In the genomic region with DNA sequence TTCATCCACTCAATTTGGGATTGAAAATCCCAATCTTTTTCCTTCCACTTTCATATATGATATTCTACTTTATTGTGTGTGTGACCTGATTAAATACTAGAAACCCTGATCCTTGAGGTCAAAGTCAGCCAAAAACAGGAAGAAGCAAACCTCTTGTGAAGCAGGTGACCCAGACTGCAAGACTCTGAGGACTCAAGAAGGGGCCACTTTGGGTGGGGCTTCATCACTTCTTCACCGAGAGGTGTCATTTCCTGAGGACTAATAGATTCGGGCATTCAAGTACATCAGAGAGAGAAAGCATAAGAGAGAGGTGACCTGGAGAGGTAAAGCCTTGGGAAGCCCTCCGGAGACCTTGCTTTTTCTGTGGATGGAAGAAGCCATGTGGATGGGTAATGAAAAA, we compare ENCODE assay signal across 18 cellular contexts.
"Had no signal": no experiment of that assay in that cellular context is flagged by ENCODE, and none has a peak within 500 bp of the region (broad histone marks: within the 10 kb centered on the region; RNA-seq: fewer than 3 reads in every experiment).

No MANE protein-coding gene starts in this region.

- ATAC-seq: K562 had no signal

- H3K27ac Mint-ChIP-seq: activated CD4-positive, alpha-beta memory T cell treated with anti-CD3 and anti-CD28 coated beads, Interleukin-2, amount 10 ng/mL, durations not matched to agents 7 days and 5 days; activated naive CD8-positive, alpha-beta T cell treated with anti-CD3 and anti-CD28 coated beads, Interleukin-2, amount 10 ng/mL, durations not matched to agents 7 days and 5 days had no signal

- H3K9me3 Mint-ChIP-seq: activated CD4-positive, alpha-beta memory T cell treated with anti-CD3 and anti-CD28 coated beads, Interleukin-2, amount 10 ng/mL, durations not matched to agents 7 days and 5 days had no signal

- H3K36me3 Mint-ChIP-seq: activated naive CD8-positive, alpha-beta T cell treated with anti-CD3 and anti-CD28 coated beads, Interleukin-2, amount 10 ng/mL, durations not matched to agents 7 days and 5 days had no signal

- H3K4me3 Mint-ChIP-seq: activated CD4-positive, alpha-beta memory T cell treated with anti-CD3 and anti-CD28 coated beads, Interleukin-2, amount 10 ng/mL, durations not matched to agents 7 days and 5 days; activated naive CD8-positive, alpha-beta T cell treated with anti-CD3 and anti-CD28 coated beads, Interleukin-2, amount 10 ng/mL, durations not matched to agents 7 days and 5 days had no signal

- DNase-seq: activated CD4-positive, alpha-beta memory T cell treated with anti-CD3 and anti-CD28 coated beads, Interleukin-2, amount 10 ng/mL, durations not matched to agents 7 days and 5 days; activated CD4-positive, alpha-beta T cell treated with anti-CD3 and anti-CD28 coated beads, Interleukin-2, amount 50 U/mL, for 1 hour; activated CD4-positive, CD25-positive, alpha-beta regulatory T cell; activated naive CD4-positive, alpha-beta T cell treated with anti-CD3 and anti-CD28 coated beads, Interleukin-2, amount 50 U/mL, for 16 hours; activated naive CD8-positive, alpha-beta T cell treated with anti-CD3 and anti-CD28 coated beads, Interleukin-2, amount 10 ng/mL, durations not matched to agents 7 days and 5 days; adrenal gland; anterior cingulate cortex; Karpas-422; MM.1S; NCI-H1105; NCI-H1436; NCI-H1694 treated with DMSO at 0.1 percent for 48 hours; NCI-H2029 treated with DMSO at 0.1 percent for 48 hours; NCI-H510A treated with DMSO at 0.1 percent for 48 hours; NCI-H69; PC-9; T-helper 1 cell had no signal

- H3K4me1 Mint-ChIP-seq: activated CD4-positive, alpha-beta memory T cell treated with anti-CD3 and anti-CD28 coated beads, Interleukin-2, amount 10 ng/mL, durations not matched to agents 7 days and 5 days; activated naive CD8-positive, alpha-beta T cell treated with anti-CD3 and anti-CD28 coated beads, Interleukin-2, amount 10 ng/mL, durations not matched to agents 7 days and 5 days had no signal
